Comparison of ENCODE assay signal across 29 cellular contexts in genomic region chr9:124345751-124346281, GRCh38.
A peak's percentile ranks its signal among the peaks of the same experiment; 100 is the strongest.
DNase-seq lines count a peak whose midpoint lies in the region; ATAC-seq and TF ChIP-seq lines count a peak whose summit lies in the region.
"Had no signal": no experiment of that assay in that cellular context is flagged by ENCODE, and none has a peak within 500 bp of the region (broad histone marks: within the 10 kb centered on the region; RNA-seq: fewer than 3 reads in every experiment).

No MANE protein-coding gene starts in this region.

- H3K4me1 Mint-ChIP-seq in chondrocyte (ENCODE audit: low read depth) (peaks cover 33% of the 10 kb centered on the region), mesothelial cell of epicardium (peaks cover 5% of the 10 kb centered on the region)
- H3K4me1 Mint-ChIP-seq: activated CD4-positive, alpha-beta T cell treated with anti-CD3 and anti-CD28 coated beads for 36 hours; activated naive CD8-positive, alpha-beta T cell treated with anti-CD3 and anti-CD28 coated beads for 36 hours; naive thymus-derived CD4-positive, alpha-beta T cell had no signal

- H3K9me3 ChIP-seq in left ventricle myocardium inferior (replicated peaks) (no peaks in the 10 kb centered on the region), upper lobe of right lung (no peaks in the 10 kb centered on the region)
- H3K9me3 ChIP-seq: A549, ovary, tibial nerve had no signal

- no peaks in the 10 kb centered on the region for H3K9me3 Mint-ChIP-seq in chondrocyte (ENCODE audit: low read depth)
- no peaks in the 10 kb centered on the region for H3K9me3 Mint-ChIP-seq in mesothelial cell of epicardium
- H3K9me3 Mint-ChIP-seq: activated naive CD8-positive, alpha-beta T cell treated with anti-CD3 and anti-CD28 coated beads for 36 hours; CD4-positive, alpha-beta T cell had no signal

- H3K27me3 Mint-ChIP-seq in chondrocyte (ENCODE audit: low read depth): no peaks in the 10 kb centered on the region
- H3K27me3 Mint-ChIP-seq in mesothelial cell of epicardium (ENCODE audit: low read depth): no peaks in the 10 kb centered on the region
- H3K27me3 Mint-ChIP-seq: activated CD4-positive, alpha-beta T cell treated with anti-CD3 and anti-CD28 coated beads for 36 hours; activated naive CD8-positive, alpha-beta T cell treated with anti-CD3 and anti-CD28 coated beads for 36 hours; CD4-positive, alpha-beta T cell; naive thymus-derived CD4-positive, alpha-beta T cell had no signal

- H3K36me3 ChIP-seq in left ventricle myocardium inferior (peaks cover 54% of the 10 kb centered on the region), upper lobe of right lung (peaks cover 60% of the 10 kb centered on the region)
- H3K36me3 ChIP-seq: ovary had no signal

- H3K4me3 Mint-ChIP-seq in chondrocyte (ENCODE audit: unreplicated experiment) (no peak overlapping the region), mesothelial cell of epicardium (no peak overlapping the region)
- H3K4me3 Mint-ChIP-seq: activated CD4-positive, alpha-beta T cell treated with anti-CD3 and anti-CD28 coated beads for 36 hours; activated naive CD8-positive, alpha-beta T cell treated with anti-CD3 and anti-CD28 coated beads for 36 hours; CD4-positive, alpha-beta T cell; naive thymus-derived CD4-positive, alpha-beta T cell had no signal

- no peak for ATAC-seq in upper lobe of right lung
- ATAC-seq: activated CD4-positive, alpha-beta T cell treated with anti-CD3 and anti-CD28 coated beads for 36 hours; naive thymus-derived CD4-positive, alpha-beta T cell had no signal

- H3K4me1 ChIP-seq in left ventricle myocardium inferior (peaks cover 18% of the 10 kb centered on the region), upper lobe of right lung (no peaks in the 10 kb centered on the region)

- H3K27ac Mint-ChIP-seq in chondrocyte (ENCODE audit: unreplicated experiment): peak overlapping the region; percentile 49
- H3K27ac Mint-ChIP-seq in mesothelial cell of epicardium: peak overlapping the region; percentile 32
- H3K27ac Mint-ChIP-seq: activated CD4-positive, alpha-beta T cell treated with anti-CD3 and anti-CD28 coated beads for 36 hours; activated naive CD8-positive, alpha-beta T cell treated with anti-CD3 and anti-CD28 coated beads for 36 hours; CD4-positive, alpha-beta T cell had no signal

- H3K27ac ChIP-seq in left ventricle myocardium inferior (replicated peaks) (no peak overlapping the region), upper lobe of right lung (no peak overlapping the region)
- H3K27ac ChIP-seq: A549, cardiac muscle cell, coronary artery, ovary had no signal

- DNase-seq in left ventricle myocardium inferior (peak; percentile 13), cardiac septum (ENCODE audit: low spot score) (no peak), chondrocyte (ENCODE audit: low spot score) (peak; percentile 77), mesothelial cell of epicardium (ENCODE audit: low spot score in 2 of 2, unreplicated experiment in 2 of 2) (no peak), upper lobe of right lung (peak; percentile 29), islet precursor cell (no peak), NCI-H1048 (lab: John Stamatoyannopoulos, UW) (no peak)
- no peak for DNase-seq in stimulated activated naive CD4-positive, alpha-beta T cell treated with Interleukin-2 at 50 U/mL for 16 hours (lab: John Stamatoyannopoulos, UW)
- DNase-seq: activated CD4-positive, alpha-beta T cell treated with anti-CD3 and anti-CD28 coated beads for 36 hours; activated naive CD8-positive, alpha-beta T cell treated with anti-CD3 and anti-CD28 coated beads for 36 hours; activated T-cell treated with anti-CD3 and anti-CD28 coated beads for 4 hours; anterior cingulate cortex; CD4-positive, alpha-beta T cell; DMS79 treated with DMSO at 0.1 percent for 48 hours; effector memory CD4-positive, alpha-beta T cell; erythroblast; GDM1; KBM-7; naive thymus-derived CD4-positive, alpha-beta T cell; NCI-H1105 treated with DMSO at 0.1 percent for 48 hours; NCI-H2029; NCI-H526 treated with DMSO at 0.1 percent for 48 hours; stimulated activated CD8-positive, alpha-beta memory T cell treated with anti-CD3 and anti-CD28 coated beads, Interleukin-4, amount 100 ng/mL, for 48 hours; SW 1271 had no signal

- intact Hi-C loops in left ventricle myocardium inferior (cut with micrococcal nuclease) (no loop called here), cardiac septum (cut with DNase I) (no loop called here), upper lobe of right lung (cut with DNase I) (loop anchor here (10.0 kb wide), 1 partner anchor 59 kb away; no protein-coding TSS in a partner anchor)

- TF ChIP-seq CTCF in left ventricle myocardium inferior (IDR thresholded peaks at IDR 0.05; ENCODE audit: borderline replicate concordance): no peak
- TF ChIP-seq CTCF in chondrocyte (IDR thresholded peaks at IDR 0.05): no peak
- TF ChIP-seq CTCF in mesothelial cell of epicardium (IDR thresholded peaks at IDR 0.05; ENCODE audit: unreplicated experiment): no peak
- TF ChIP-seq CTCF in upper lobe of right lung (IDR thresholded peaks at IDR 0.05): no peak

- no peak overlapping the region for H3K4me3 ChIP-seq in left ventricle myocardium inferior
- H3K4me3 ChIP-seq in upper lobe of right lung: no peak overlapping the region
- H3K4me3 ChIP-seq: A549, cardiac muscle cell, coronary artery, ovary, tibial nerve had no signal

- H3K27me3 ChIP-seq in left ventricle myocardium inferior (ENCODE audit: low read depth): no peaks in the 10 kb centered on the region
- H3K27me3 ChIP-seq in upper lobe of right lung: no peaks in the 10 kb centered on the region
- H3K27me3 ChIP-seq: cardiac muscle cell, ovary, tibial nerve had no signal

- H3K36me3 Mint-ChIP-seq in chondrocyte (ENCODE audit: low read depth) (peaks cover 22% of the 10 kb centered on the region), mesothelial cell of epicardium (peaks cover 9% of the 10 kb centered on the region)

Comparison
In these comparisons a context has a peak if more than half of its experiments do, and no peak if none do; other contexts are left out.
1. DNase-seq: peak in left ventricle myocardium inferior (single experiment), chondrocyte (single experiment) and upper lobe of right lung (single experiment); none in cardiac septum (single experiment), mesothelial cell of epicardium (0 of 2), stimulated activated naive CD4-positive, alpha-beta T cell treated with Interleukin-2 at 50 U/mL for 16 hours (single experiment), islet precursor cell (single experiment) and NCI-H1048 (single experiment).